27 cellular contexts compared by ENCODE assay signal in the genomic region with DNA sequence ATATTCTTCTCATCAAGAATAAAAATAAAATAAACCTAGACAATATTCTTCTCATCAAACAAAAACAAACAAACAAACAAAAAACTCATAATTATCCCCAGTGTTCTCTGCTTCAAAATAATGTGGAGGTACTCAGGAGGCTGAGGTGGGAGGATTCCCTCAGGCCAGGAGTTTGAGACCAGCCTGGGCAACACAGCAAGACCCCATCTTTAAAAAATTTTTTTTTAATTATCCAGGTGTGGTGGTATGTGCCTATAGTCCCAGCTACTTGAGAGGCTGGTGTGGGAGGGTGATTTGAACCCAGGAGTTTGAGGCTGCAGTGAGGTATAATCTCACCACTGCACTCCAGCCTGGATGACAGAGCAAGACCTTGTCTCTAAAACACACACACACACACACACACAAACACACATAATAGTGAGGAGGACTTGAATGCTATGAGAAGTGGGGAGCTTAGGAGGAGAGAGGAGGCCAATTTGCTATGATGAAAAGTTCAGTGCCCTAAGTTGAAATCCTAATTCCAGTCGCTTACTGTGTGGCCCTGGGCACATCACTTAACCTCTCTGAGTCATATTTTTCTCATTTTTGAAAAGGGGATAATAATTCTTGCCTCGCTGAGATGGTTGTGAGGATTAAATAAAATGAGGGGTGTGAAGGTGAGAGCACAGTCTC. TPM values are rescaled to one million over a fixed set of nuclear protein-coding genes. Genes with fewer than 3 reads are reported as not detected.
A peak's percentile ranks its signal among the peaks of the same experiment; 100 is the strongest.
DNase-seq lines count a peak whose midpoint lies in the region; ATAC-seq, FAIRE-seq and TF ChIP-seq lines count a peak whose summit lies in the region.
"Had no signal": no experiment of that assay in that cellular context is flagged by ENCODE, and none has a peak within 500 bp of the region (broad histone marks: within the 10 kb centered on the region; RNA-seq: fewer than 3 reads in every experiment).

No MANE protein-coding gene starts in this region.

- no peak overlapping the region for H3K4me3 ChIP-seq in PC-9
- H3K4me3 ChIP-seq: psoas muscle, suprapubic skin, upper lobe of left lung had no signal

- no peak for ATAC-seq in CD4-positive, alpha-beta T cell (ENCODE audit: poor library complexity)
- no peak for ATAC-seq in stimulated activated memory B cell treated with anti-CD40 and anti-IgM and Interleukin-4, amounts not matched to agents 10 μg/mL and 1 μg/mL and 100 μg/mL, for 72 hours
- ATAC-seq: sciatic nerve had no signal

- no peak for TF ChIP-seq POLR2A in GM12891 (IDR thresholded peaks at IDR 0.05; ENCODE audit: low read depth, low read length)

- H3K27ac ChIP-seq in CD4-positive, alpha-beta T cell (ENCODE audit: low read depth, low read length), result no peak overlapping the region
- H3K27ac ChIP-seq in angular gyrus (ENCODE audit: low read depth, low read length), result peak overlapping the region; percentile 59
- H3K27ac ChIP-seq in PC-9, result no peak overlapping the region
- H3K27ac ChIP-seq: psoas muscle, suprapubic skin, upper lobe of left lung had no signal

- H3K27me3 ChIP-seq in CD4-positive, alpha-beta T cell (ENCODE audit: control insufficient read depth, insufficient read depth, low read length), result no peaks in the 10 kb centered on the region
- no peaks in the 10 kb centered on the region for H3K27me3 ChIP-seq in PC-9 (ENCODE audit: insufficient read depth, low read depth)
- H3K27me3 ChIP-seq: suprapubic skin, upper lobe of left lung had no signal

- H3K27ac Mint-ChIP-seq in activated CD4-positive, alpha-beta T cell treated with anti-CD3 and anti-CD28 coated beads, Interleukin-2, amount 10 ng/mL, durations not matched to agents 24 days and 14 days, result peak overlapping the region; percentile 76
- H3K27ac Mint-ChIP-seq in CD4-positive, alpha-beta T cell, result peak overlapping the region; percentile 58
- H3K27ac Mint-ChIP-seq in stimulated activated memory B cell treated with anti-CD40 and anti-IgM and Interleukin-4, amounts not matched to agents 10 μg/mL and 1 μg/mL and 100 μg/mL, for 72 hours, result peak overlapping the region; percentile 69
- H3K27ac Mint-ChIP-seq: effector memory CD8-positive, alpha-beta T cell; immature natural killer cell; nephron had no signal

- H3K4me2 ChIP-seq in PC-9, result no peak overlapping the region

- no peaks in the 10 kb centered on the region for H3F3A ChIP-seq in PC-9 (ENCODE audit: insufficient read depth, low read depth)

- no peaks in the 10 kb centered on the region for H3K9me2 ChIP-seq in PC-9 (ENCODE audit: insufficient read depth)

- FAIRE-seq in GM12891 (lab: Jason Lieb, UNC), result no peak
- FAIRE-seq: A204.1, H54 had no signal

- H3K79me2 ChIP-seq in PC-9 (ENCODE audit: low read depth), result no peaks in the 10 kb centered on the region

- H3K36me3 ChIP-seq in PC-9 (ENCODE audit: low read depth), result no peaks in the 10 kb centered on the region
- H3K36me3 ChIP-seq: suprapubic skin, upper lobe of left lung had no signal

- H3K9me3 ChIP-seq in CD4-positive, alpha-beta T cell (ENCODE audit: control insufficient read depth, low read length), result no peaks in the 10 kb centered on the region
- H3K9me3 ChIP-seq in PC-9 (ENCODE audit: insufficient read depth, low read depth), result no peaks in the 10 kb centered on the region
- H3K9me3 ChIP-seq: psoas muscle, suprapubic skin, upper lobe of left lung had no signal

- CTCF ChIA-PET in CD4-positive, alpha-beta T cell (lab: Charles Lee), result interaction anchor here (0.6 to 1.3 kb wide), 3 partner anchors 9 to 581 kb away, joined by 3 read pairs; a partner anchor contains a TSS
- CTCF ChIA-PET in PC-9 (lab: Charles Lee), result no interaction called here

- peak overlapping the region; percentile 3 for H3K4me3 Mint-ChIP-seq in activated CD4-positive, alpha-beta T cell treated with anti-CD3 and anti-CD28 coated beads, Interleukin-2, amount 10 ng/mL, durations not matched to agents 24 days and 14 days
- no peak overlapping the region for H3K4me3 Mint-ChIP-seq in CD4-positive, alpha-beta T cell
- H3K4me3 Mint-ChIP-seq in stimulated activated memory B cell treated with anti-CD40 and anti-IgM and Interleukin-4, amounts not matched to agents 10 μg/mL and 1 μg/mL and 100 μg/mL, for 72 hours, result peak overlapping the region; percentile 15
- H3K4me3 Mint-ChIP-seq: CD8-positive, alpha-beta memory T cell; effector memory CD8-positive, alpha-beta T cell; immature natural killer cell; nephron had no signal

- DNase-seq in activated CD4-positive, alpha-beta T cell treated with anti-CD3 and anti-CD28 coated beads, Interleukin-2, amount 10 ng/mL, durations not matched to agents 24 days and 14 days, result no peak
- no peak for DNase-seq in activated CD4-positive, alpha-beta T cell treated with anti-CD3 and anti-CD28 coated beads for 4 hours
- DNase-seq in CD4-positive, alpha-beta T cell, result no peak
- no peak for DNase-seq in stimulated activated naive CD4-positive, alpha-beta T cell (lab: John Stamatoyannopoulos, UW)
- DNase-seq in PC-9 (no peak), GM12891 (ENCODE audit: insufficient read length, low spot score) (no peak)
- DNase-seq: activated CD4-positive, CD25-positive, alpha-beta regulatory T cell; CD8-positive, alpha-beta memory T cell; central memory CD4-positive, alpha-beta T cell; DMS 273 treated with DMSO at 0.1 percent for 48 hours; effector memory CD8-positive, alpha-beta T cell; immature natural killer cell; mammary epithelial cell; NCI-H1092 treated with DMSO at 0.1 percent for 48 hours; NCI-H187; NCI-H2171; NCI-H510A; psoas muscle; RPMI8226; upper lobe of left lung had no signal

- BruUV-seq in PC-9 (replicated peaks; lab: Mats Ljungman, UMichigan), result no TSS peak

- H3K4me1 Mint-ChIP-seq in activated CD4-positive, alpha-beta T cell treated with anti-CD3 and anti-CD28 coated beads, Interleukin-2, amount 10 ng/mL, durations not matched to agents 24 days and 14 days, result peaks cover 19% of the 10 kb centered on the region
- H3K4me1 Mint-ChIP-seq in CD4-positive, alpha-beta T cell (ENCODE audit: low read depth), result peaks cover 17% of the 10 kb centered on the region
- H3K4me1 Mint-ChIP-seq in stimulated activated memory B cell treated with anti-CD40 and anti-IgM and Interleukin-4, amounts not matched to agents 10 μg/mL and 1 μg/mL and 100 μg/mL, for 72 hours, result peaks cover 38% of the 10 kb centered on the region
- H3K4me1 Mint-ChIP-seq: immature natural killer cell, nephron had no signal

- peaks cover 6% of the 10 kb centered on the region for H3K9me3 Mint-ChIP-seq in activated CD4-positive, alpha-beta T cell treated with anti-CD3 and anti-CD28 coated beads, Interleukin-2, amount 10 ng/mL, durations not matched to agents 24 days and 14 days
- H3K9me3 Mint-ChIP-seq in CD4-positive, alpha-beta T cell, result no peaks in the 10 kb centered on the region
- peaks cover 3% of the 10 kb centered on the region for H3K9me3 Mint-ChIP-seq in stimulated activated memory B cell treated with anti-CD40 and anti-IgM and Interleukin-4, amounts not matched to agents 10 μg/mL and 1 μg/mL and 100 μg/mL, for 72 hours

- H4K20me1 ChIP-seq in PC-9 (ENCODE audit: insufficient read depth), result no peaks in the 10 kb centered on the region

- no peaks in the 10 kb centered on the region for H3K27me3 Mint-ChIP-seq in activated CD4-positive, alpha-beta T cell treated with anti-CD3 and anti-CD28 coated beads, Interleukin-2, amount 10 ng/mL, durations not matched to agents 24 days and 14 days
- H3K27me3 Mint-ChIP-seq in CD4-positive, alpha-beta T cell, result no peaks in the 10 kb centered on the region
- no peaks in the 10 kb centered on the region for H3K27me3 Mint-ChIP-seq in stimulated activated memory B cell treated with anti-CD40 and anti-IgM and Interleukin-4, amounts not matched to agents 10 μg/mL and 1 μg/mL and 100 μg/mL, for 72 hours
- H3K27me3 Mint-ChIP-seq: effector memory CD8-positive, alpha-beta T cell had no signal

- no peaks in the 10 kb centered on the region for H3K4me1 ChIP-seq in PC-9 (replicated peaks; ENCODE audit: insufficient read depth)
- H3K4me1 ChIP-seq: psoas muscle, suprapubic skin, upper lobe of left lung had no signal

- no peak for TF ChIP-seq CTCF in CD4-positive, alpha-beta T cell (IDR thresholded peaks at IDR 0.05)
- no peak for TF ChIP-seq CTCF in PC-9 (conservative IDR thresholded peaks at IDR 0.05)

- no peak overlapping the region for H2AFZ ChIP-seq in PC-9

- intact Hi-C loops in activated CD4-positive, alpha-beta T cell treated with anti-CD3 and anti-CD28 coated beads, Interleukin-2, amount 10 ng/mL, durations not matched to agents 24 days and 14 days (cut with micrococcal nuclease), result loop anchor here (1.0 kb wide), 2 partner anchors 23 to 35 kb away; no protein-coding TSS in a partner anchor
- intact Hi-C loops in CD4-positive, alpha-beta T cell (cut with DNase I, micrococcal nuclease), result no loop called here
- intact Hi-C loops in PC-9 (cut with micrococcal nuclease; ENCODE audit: unreplicated experiment), result no loop called here

- POLR2A ChIA-PET in CD4-positive, alpha-beta T cell (lab: Charles Lee), result interaction anchor here (1.0 to 2.4 kb wide), 3 partner anchors 9 to 36 kb away, joined by 5 to 7 read pairs (median 6); a partner anchor contains a TSS
- POLR2A ChIA-PET in PC-9 (lab: Charles Lee; ENCODE audit: unreplicated experiment), result no interaction called here

- H3K36me3 Mint-ChIP-seq in activated CD4-positive, alpha-beta T cell treated with anti-CD3 and anti-CD28 coated beads, Interleukin-2, amount 10 ng/mL, durations not matched to agents 24 days and 14 days (ENCODE audit: low read depth), result peaks cover 2% of the 10 kb centered on the region
- no peaks in the 10 kb centered on the region for H3K36me3 Mint-ChIP-seq in CD4-positive, alpha-beta T cell (ENCODE audit: low read depth)
- peaks cover 16% of the 10 kb centered on the region for H3K36me3 Mint-ChIP-seq in stimulated activated memory B cell treated with anti-CD40 and anti-IgM and Interleukin-4, amounts not matched to agents 10 μg/mL and 1 μg/mL and 100 μg/mL, for 72 hours
- H3K36me3 Mint-ChIP-seq: CD8-positive, alpha-beta memory T cell; immature natural killer cell had no signal

TF ChIP-seq in GM12891, 5 proteins besides CTCF, POLR2A, EP300 and RAD21:
- TF ChIP-seq POU2F2 (IDR thresholded peaks at IDR 0.05; ENCODE audit: low read depth, low read length) (no peak), PAX5 (IDR thresholded peaks at IDR 0.05; ENCODE audit: insufficient read depth, low read length, severe bottlenecking) (no peak)

RNA-seq across cellular contexts. Expression of a gene that starts 35.8 kb away (rescaled TPM):
- 69.8 and 78.3 TPM in 2 replicates for total RNA-seq in activated CD4-positive, alpha-beta T cell treated with anti-CD3 and anti-CD28 coated beads, Interleukin-2, amount 10 ng/mL, durations not matched to agents 24 days and 14 days
- 100 to 1,000 TPM; 400 to 406 TPM for total RNA-seq in CD4-positive, alpha-beta T cell
- total RNA-seq in PC-9 (2021), result 46.6 and 47.0 TPM in 2 replicates
- 54.4 TPM for polyA plus RNA-seq in GM12891 (2012; ENCODE audit: low read depth, missing spikeins)
